1 cellular context compared by ENCODE assay signal in genomic region chr16:711548-712320, GRCh38.
TF ChIP-seq lines count a peak whose summit lies in the region.

No MANE protein-coding gene starts in this region.

TF ChIP-seq in K562, 482 proteins besides CTCF, POLR2A, EP300 and RAD21 (continued from another document):
- no peak for TF ChIP-seq GMEB1 (CRISPR knock-in tag; IDR thresholded peaks at IDR 0.05)
- peak; percentile 16 to 34; a peak in 1 of 4 replicates for TF ChIP-seq RCOR1 (IDR thresholded peaks at IDR 0.05; ENCODE audit: borderline replicate concordance in 1 of 2, low read depth in 2 of 2, low read length in 2 of 2)
- TF ChIP-seq ETS1 (conservative IDR thresholded peaks at IDR 0.05; ENCODE audit: control insufficient read depth, low read depth, low read length): 0 out of 2 replicates have a peak, but pooled peaks have one; percentile 26
- 0 out of 2 replicates have a peak, but pooled peaks have one; percentile 29 for TF ChIP-seq LCOR (CRISPR knock-in tag; IDR thresholded peaks at IDR 0.05)
- peak; percentile 24; the same call in 1 of the 2 replicates for TF ChIP-seq ARID2 (IDR thresholded peaks at IDR 0.05)
- TF ChIP-seq POLR2G (IDR thresholded peaks at IDR 0.05; ENCODE audit: low read depth, low read length): peak; percentile 9; the same call in 1 of the 2 replicates
- TF ChIP-seq MECOM (CRISPR knock-in tag; IDR thresholded peaks at IDR 0.05): no peak
- peak; percentile 61 for TF ChIP-seq CTCFL (IDR thresholded peaks at IDR 0.05; ENCODE audit: borderline replicate concordance, insufficient read depth, low read depth, low read length, poor library complexity, severe bottlenecking)
- no peak for TF ChIP-seq E2F6 (IDR thresholded peaks at IDR 0.05; ENCODE audit: borderline replicate concordance in 1 of 2, extremely low read depth in 1 of 2, insufficient read depth in 1 of 2, insufficient read length in 1 of 2, low read depth in 1 of 2, low read length in 1 of 2, poor library complexity in 1 of 2, severe bottlenecking in 1 of 2)
- 0 out of 2 replicates have a peak, but pooled peaks have one; percentile 39 for TF ChIP-seq HMGXB4 (CRISPR knock-in tag; IDR thresholded peaks at IDR 0.05)
- TF ChIP-seq THRA (IDR thresholded peaks at IDR 0.05): no peak
- peak; percentile 30; the same call in 1 of the 2 replicates for TF ChIP-seq RFX1 (IDR thresholded peaks at IDR 0.05)
- no peak for TF ChIP-seq PTTG1 (tag; IDR thresholded peaks at IDR 0.05; ENCODE audit: low read depth)
- TF ChIP-seq SIN3A (IDR thresholded peaks at IDR 0.05; ENCODE audit: borderline replicate concordance in 2 of 2, control insufficient read depth in 1 of 2, low read depth in 2 of 2, low read length in 2 of 2): no peak
- TF ChIP-seq EP400 (IDR thresholded peaks at IDR 0.05): no peak
- TF ChIP-seq ETV1 (tag; conservative IDR thresholded peaks at IDR 0.05; ENCODE audit: low read depth): no peak
- no peak for TF ChIP-seq E2F3 (CRISPR knock-in tag; IDR thresholded peaks at IDR 0.05)
- TF ChIP-seq ZBTB33 (CRISPR knock-in tag; IDR thresholded peaks at IDR 0.05): peak; percentile 64
